Comparison of ENCODE assay signal across 1 cellular context in genomic region chr1:52842643-52843310, GRCh38.
TF ChIP-seq lines count a peak whose summit lies in the region.

Gene ZYG11A (plus strand): TSS chr1:52842760. CDS start chr1:52842884, 124 bp downstream.

TF ChIP-seq in GM12878, 131 proteins besides CTCF, POLR2A, EP300 and RAD21 (continued from another document):
- TF ChIP-seq ELK1 (IDR thresholded peaks at IDR 0.05; ENCODE audit: low read depth, low read length), result no peak
TF ChIP-seq in GM12878: peak in this region for 36.
